ENCODE assay signal across 1 cellular context in the genomic region with DNA sequence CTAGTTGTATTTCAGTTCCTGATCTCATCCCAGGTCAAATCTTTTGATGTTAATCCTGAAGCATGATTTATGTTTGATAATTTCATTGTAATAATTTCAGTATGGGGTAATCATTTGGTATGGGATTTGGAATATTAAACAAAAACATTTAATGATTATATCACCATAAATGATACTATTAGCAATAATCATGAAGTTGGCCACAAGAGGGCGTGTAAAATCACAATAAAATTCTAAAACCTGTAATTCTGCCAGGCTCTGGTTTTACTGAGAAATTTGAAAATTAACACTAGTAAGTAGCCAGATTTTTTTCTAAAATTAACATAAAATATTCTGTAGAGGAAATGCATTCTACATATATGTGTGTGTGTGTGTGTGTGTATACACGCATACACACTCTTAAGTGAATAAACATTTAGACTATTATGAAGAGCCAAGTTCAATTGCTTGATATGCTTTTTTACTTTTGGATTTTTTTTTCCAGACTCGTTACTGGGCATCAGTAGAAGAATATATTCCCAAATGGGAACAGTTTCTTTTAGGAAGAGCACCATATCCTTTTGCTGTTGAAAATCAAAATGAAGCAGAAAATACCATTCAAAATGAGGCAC.
TF ChIP-seq lines count a peak whose summit lies in the region.

No MANE protein-coding gene starts in this region.

TF ChIP-seq in GM23338, 12 proteins besides CTCF, POLR2A, EP300 and RAD21 (continued from another document):
- TF ChIP-seq, protein P1, sequence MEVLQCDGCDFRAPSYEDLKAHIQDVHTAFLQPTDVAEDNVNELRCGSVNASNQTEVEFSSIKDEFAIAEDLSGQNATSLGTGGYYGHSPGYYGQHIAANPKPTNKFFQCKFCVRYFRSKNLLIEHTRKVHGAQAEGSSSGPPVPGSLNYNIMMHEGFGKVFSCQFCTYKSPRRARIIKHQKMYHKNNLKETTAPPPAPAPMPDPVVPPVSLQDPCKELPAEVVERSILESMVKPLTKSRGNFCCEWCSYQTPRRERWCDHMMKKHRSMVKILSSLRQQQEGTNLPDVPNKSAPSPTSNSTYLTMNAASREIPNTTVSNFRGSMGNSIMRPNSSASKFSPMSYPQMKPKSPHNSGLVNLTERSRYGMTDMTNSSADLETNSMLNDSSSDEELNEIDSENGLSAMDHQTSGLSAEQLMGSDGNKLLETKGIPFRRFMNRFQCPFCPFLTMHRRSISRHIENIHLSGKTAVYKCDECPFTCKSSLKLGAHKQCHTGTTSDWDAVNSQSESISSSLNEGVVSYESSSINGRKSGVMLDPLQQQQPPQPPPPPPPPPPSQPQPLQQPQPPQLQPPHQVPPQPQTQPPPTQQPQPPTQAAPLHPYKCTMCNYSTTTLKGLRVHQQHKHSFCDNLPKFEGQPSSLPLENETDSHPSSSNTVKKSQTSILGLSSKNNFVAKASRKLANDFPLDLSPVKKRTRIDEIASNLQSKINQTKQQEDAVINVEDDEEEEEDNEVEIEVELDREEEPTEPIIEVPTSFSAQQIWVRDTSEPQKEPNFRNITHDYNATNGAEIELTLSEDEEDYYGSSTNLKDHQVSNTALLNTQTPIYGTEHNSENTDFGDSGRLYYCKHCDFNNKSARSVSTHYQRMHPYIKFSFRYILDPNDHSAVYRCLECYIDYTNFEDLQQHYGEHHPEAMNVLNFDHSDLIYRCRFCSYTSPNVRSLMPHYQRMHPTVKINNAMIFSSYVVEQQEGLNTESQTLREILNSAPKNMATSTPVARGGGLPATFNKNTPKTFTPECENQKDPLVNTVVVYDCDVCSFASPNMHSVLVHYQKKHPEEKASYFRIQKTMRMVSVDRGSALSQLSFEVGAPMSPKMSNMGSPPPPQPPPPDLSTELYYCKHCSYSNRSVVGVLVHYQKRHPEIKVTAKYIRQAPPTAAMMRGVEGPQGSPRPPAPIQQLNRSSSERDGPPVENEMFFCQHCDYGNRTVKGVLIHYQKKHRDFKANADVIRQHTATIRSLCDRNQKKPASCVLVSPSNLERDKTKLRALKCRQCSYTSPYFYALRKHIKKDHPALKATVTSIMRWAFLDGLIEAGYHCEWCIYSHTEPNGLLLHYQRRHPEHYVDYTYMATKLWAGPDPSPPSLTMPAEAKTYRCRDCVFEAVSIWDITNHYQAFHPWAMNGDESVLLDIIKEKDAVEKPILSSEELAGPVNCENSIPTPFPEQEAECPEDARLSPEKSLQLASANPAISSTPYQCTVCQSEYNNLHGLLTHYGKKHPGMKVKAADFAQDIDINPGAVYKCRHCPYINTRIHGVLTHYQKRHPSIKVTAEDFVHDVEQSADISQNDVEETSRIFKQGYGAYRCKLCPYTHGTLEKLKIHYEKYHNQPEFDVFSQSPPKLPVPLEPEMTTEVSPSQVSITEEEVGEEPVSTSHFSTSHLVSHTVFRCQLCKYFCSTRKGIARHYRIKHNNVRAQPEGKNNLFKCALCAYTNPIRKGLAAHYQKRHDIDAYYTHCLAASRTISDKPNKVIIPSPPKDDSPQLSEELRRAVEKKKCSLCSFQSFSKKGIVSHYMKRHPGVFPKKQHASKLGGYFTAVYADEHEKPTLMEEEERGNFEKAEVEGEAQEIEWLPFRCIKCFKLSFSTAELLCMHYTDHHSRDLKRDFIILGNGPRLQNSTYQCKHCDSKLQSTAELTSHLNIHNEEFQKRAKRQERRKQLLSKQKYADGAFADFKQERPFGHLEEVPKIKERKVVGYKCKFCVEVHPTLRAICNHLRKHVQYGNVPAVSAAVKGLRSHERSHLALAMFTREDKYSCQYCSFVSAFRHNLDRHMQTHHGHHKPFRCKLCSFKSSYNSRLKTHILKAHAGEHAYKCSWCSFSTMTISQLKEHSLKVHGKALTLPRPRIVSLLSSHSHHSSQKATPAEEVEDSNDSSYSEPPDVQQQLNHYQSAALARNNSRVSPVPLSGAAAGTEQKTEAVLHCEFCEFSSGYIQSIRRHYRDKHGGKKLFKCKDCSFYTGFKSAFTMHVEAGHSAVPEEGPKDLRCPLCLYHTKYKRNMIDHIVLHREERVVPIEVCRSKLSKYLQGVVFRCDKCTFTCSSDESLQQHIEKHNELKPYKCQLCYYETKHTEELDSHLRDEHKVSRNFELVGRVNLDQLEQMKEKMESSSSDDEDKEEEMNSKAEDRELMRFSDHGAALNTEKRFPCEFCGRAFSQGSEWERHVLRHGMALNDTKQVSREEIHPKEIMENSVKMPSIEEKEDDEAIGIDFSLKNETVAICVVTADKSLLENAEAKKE (CRISPR knock-in tag; IDR thresholded peaks at IDR 0.05) = no peak
